Comparison of ENCODE assay signal across 8 cellular contexts in genomic region chr7:91264924-91265681, GRCh38. TPM values are rescaled to one million over a fixed set of nuclear protein-coding genes. Genes with fewer than 3 reads are reported as not detected.
DNase-seq lines count a peak whose midpoint lies in the region; ATAC-seq and TF ChIP-seq lines count a peak whose summit lies in the region.

No MANE protein-coding gene starts in this region.

- no TSS peak for BruUV-seq in Panc1 (replicated peaks; lab: Mats Ljungman, UMichigan)

- CTCF ChIA-PET in Panc1 (lab: Charles Lee), result interaction anchor here (0.6 to 0.9 kb wide), 2 partner anchors 14 to 93 kb away, joined by 4 read pairs; no protein-coding TSS in a partner anchor

- POLR2A ChIA-PET in Panc1 (lab: Charles Lee), result interaction anchor here (0.5 kb wide), 1 partner anchor 782 kb away, joined by 4 read pairs; no protein-coding TSS in a partner anchor

- no peaks in the 10 kb centered on the region for H3K9me3 ChIP-seq in HUES64 (ENCODE audit: insufficient read depth, low read depth, low read length)
- no peaks in the 10 kb centered on the region for H3K9me3 ChIP-seq in Panc1 (ENCODE audit: control insufficient read depth, insufficient read depth, low read depth, low read length)
- no peaks in the 10 kb centered on the region for H3K9me3 ChIP-seq in left lung

- under 1% methylated on average over 78 of the region's 78 CpGs for WGBS in HUES64

- intact Hi-C loops in Panc1 (cut with micrococcal nuclease; ENCODE audit: unreplicated experiment) (no loop called here), left lung (cut with DNase I) (loop anchor here in 1 of 2 donors (10.0 kb wide), 2 partner anchors 180 to 370 kb away; no protein-coding TSS in a partner anchor)

- H3K4me1 ChIP-seq in HUES64 (ENCODE audit: insufficient read depth, low read length) (peaks cover 20% of the 10 kb centered on the region), Panc1 (ENCODE audit: control insufficient read depth, insufficient read depth, low read length) (no peaks in the 10 kb centered on the region), left lung (peaks cover 0 to 28% of the 10 kb centered on the region in 2 donors)

- DNase-seq in Panc1 (ENCODE audit: low read depth, low spot score), result no peak
- DNase-seq in coronary artery (ENCODE audit: low spot score), result no peak
- peak; percentile 49 to 86 for DNase-seq in left lung
- DNase-seq in stimulated activated naive CD8-positive, alpha-beta T cell treated with anti-CD3 and anti-CD28 coated beads, Interleukin-15, Interleukin-2, amounts not matched to agents 100 U/mL and 50 U/mL, for 24 hours, result peak; percentile 22
- no peak for DNase-seq in 8988T

- peak overlapping the region; percentile 72 for H3K4me3 ChIP-seq in GM08714 (ENCODE audit: low read length)
- peak overlapping the region; percentile 63 for H3K4me3 ChIP-seq in HUES64 (ENCODE audit: low read length)
- peak overlapping the region; percentile 64 to 85 for H3K4me3 ChIP-seq in Panc1 (ENCODE audit: low read depth in 2 of 2, low read length in 2 of 2)
- H3K4me3 ChIP-seq in coronary artery, result peak overlapping the region; percentile 73
- H3K4me3 ChIP-seq in left lung, result peak overlapping the region; percentile 71 to 81

- in situ Hi-C loops in Panc1 (cut with HindIII; ENCODE audit: low pct_unique_long_range_greater_than_20kb, low sequenced_read_pairs), result no loop called here

- no peak for TF ChIP-seq CTCF in Panc1 (IDR thresholded peaks at IDR 0.05)
- no peak for TF ChIP-seq CTCF in coronary artery (IDR thresholded peaks at IDR 0.05)
- no peak for TF ChIP-seq CTCF in left lung (IDR thresholded peaks at IDR 0.05)

- ATAC-seq in GM21576 (IDR thresholded peaks at IDR 0.05; ENCODE audit: unreplicated experiment) (peak; percentile 34), Panc1 (peak; percentile 55), left lung (peak; percentile 38)
- peak; percentile 20 for ATAC-seq in stimulated activated naive CD8-positive, alpha-beta T cell treated with anti-CD3 and anti-CD28 coated beads, Interleukin-15, Interleukin-2, amounts not matched to agents 100 U/mL and 50 U/mL, for 24 hours

- peak overlapping the region; percentile 63; the same call in 1 of the 2 replicates for H3K9ac ChIP-seq in HUES64 (ENCODE audit: low read depth, low read length)

- H3K27ac ChIP-seq in HUES64 (ENCODE audit: low read depth, low read length), result no peak overlapping the region
- H3K27ac ChIP-seq in Panc1 (ENCODE audit: low read length), result no peak overlapping the region
- peak overlapping the region; percentile 95 for H3K27ac ChIP-seq in coronary artery
- peak overlapping the region; percentile 95 to 99 for H3K27ac ChIP-seq in left lung

- H3K36me3 ChIP-seq in HUES64 (ENCODE audit: insufficient read depth, low read length) (no peaks in the 10 kb centered on the region), Panc1 (ENCODE audit: control insufficient read depth, insufficient read depth, low read length) (no peaks in the 10 kb centered on the region), left lung (no peaks in the 10 kb centered on the region)

- H3K27me3 ChIP-seq in HUES64 (ENCODE audit: insufficient read depth, low read length), result peaks cover 95% of the 10 kb centered on the region
- peaks cover 13% of the 10 kb centered on the region for H3K27me3 ChIP-seq in Panc1 (ENCODE audit: control insufficient read depth, insufficient read depth, low read length)
- H3K27me3 ChIP-seq in left lung, result peaks cover 0 to 39% of the 10 kb centered on the region in 2 donors

RNA-seq across cellular contexts. Expression of gene FZD1, which starts 0.9 kb away (rescaled TPM):
- 3.0 TPM for polyA plus RNA-seq in HUES64 (2013, experiment 1 of 2)
- polyA plus RNA-seq in HUES64 (2013, experiment 2 of 2), result 3.7 TPM
- total RNA-seq in Panc1 (2021; ENCODE audit: unreplicated experiment) (1.8 TPM), left lung (10 to 100 TPM; 15.5 to 20.0 TPM)
- polyA plus RNA-seq in Panc1 (2012; ENCODE audit: insufficient read length), result 1.4 TPM

Comparison
In these comparisons a context has a peak if more than half of its experiments do, and no peak if none do; other contexts are left out.
1. H3K27ac ChIP-seq: peak in coronary artery (2 of 2) and left lung (2 of 2); none in HUES64 (single experiment) and Panc1 (single experiment).
2. DNase-seq: peak in left lung (2 of 2) and stimulated activated naive CD8-positive, alpha-beta T cell treated with anti-CD3 and anti-CD28 coated beads, Interleukin-15, Interleukin-2, amounts not matched to agents 100 U/mL and 50 U/mL, for 24 hours (single experiment); none in Panc1 (single experiment), coronary artery (single experiment) and 8988T (single experiment).
3. Peak in every context shown above with its lines, with median percentiles within 50 percentile points of each other: H3K4me3 ChIP-seq and ATAC-seq.